6 cellular contexts compared by ENCODE assay signal in the genomic region with DNA sequence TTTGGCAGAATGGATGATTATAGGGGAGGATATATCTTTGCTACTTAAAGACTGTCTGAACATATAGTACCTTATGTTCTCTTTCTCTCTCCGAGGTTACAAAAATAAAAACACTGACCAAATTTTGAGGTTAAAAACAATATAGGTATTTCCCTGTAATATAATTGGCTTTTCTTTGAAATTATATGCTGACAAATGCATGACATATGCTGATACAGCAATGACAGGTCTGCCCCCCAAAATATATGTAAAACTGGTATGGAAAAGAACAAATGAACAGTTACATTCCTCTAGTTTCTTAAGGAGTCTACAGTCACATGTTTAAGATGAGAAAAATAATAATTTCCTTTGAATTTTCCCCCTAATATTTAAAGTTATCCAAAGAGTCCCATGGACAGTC.
"Had no signal": no experiment of that assay in that cellular context is flagged by ENCODE, and none has a peak within 500 bp of the region (broad histone marks: within the 10 kb centered on the region; RNA-seq: fewer than 3 reads in every experiment).

No MANE protein-coding gene starts in this region.

- H3K4me3 Mint-ChIP-seq: H9, IgD-negative memory B cell had no signal

- H3K4me1 Mint-ChIP-seq: IgD-negative memory B cell had no signal

- DNase-seq: GM23248, H9, HCEC 1CT, KG1 had no signal

- H2AFZ ChIP-seq: GM23248 had no signal

- H3K4me3 ChIP-seq: GM23248 had no signal

- H3K27ac ChIP-seq: GM23248, HL-60 had no signal

- H3K9me3 Mint-ChIP-seq: H9, IgD-negative memory B cell had no signal

- H3K27me3 Mint-ChIP-seq: IgD-negative memory B cell had no signal

- H3K9ac ChIP-seq: GM23248 had no signal
